Comparison of ENCODE assay signal across 1 cellular context in the genomic region with DNA sequence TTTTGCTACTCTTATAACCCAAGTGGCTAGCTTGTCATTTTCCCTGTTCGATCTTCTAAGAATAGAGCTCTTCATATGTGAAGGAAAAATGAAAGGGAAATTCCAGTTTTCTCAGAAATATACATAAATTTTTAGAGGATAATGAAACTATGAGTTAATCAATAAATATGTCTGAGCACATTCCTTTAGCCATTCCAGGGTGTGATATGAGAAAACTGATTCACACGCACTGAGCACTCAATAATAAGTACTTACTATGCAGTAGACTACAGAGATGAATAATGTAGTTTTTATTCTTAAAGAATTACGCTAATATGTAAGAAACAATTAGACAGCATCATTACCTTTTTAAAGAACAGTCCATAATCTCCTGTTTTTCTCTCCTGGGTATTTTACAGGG.
TF ChIP-seq lines count a peak whose summit lies in the region.

No MANE protein-coding gene starts in this region.

TF ChIP-seq in K562, 482 proteins besides CTCF, POLR2A, EP300 and RAD21 (continued from another document):
- TF ChIP-seq, protein P1, sequence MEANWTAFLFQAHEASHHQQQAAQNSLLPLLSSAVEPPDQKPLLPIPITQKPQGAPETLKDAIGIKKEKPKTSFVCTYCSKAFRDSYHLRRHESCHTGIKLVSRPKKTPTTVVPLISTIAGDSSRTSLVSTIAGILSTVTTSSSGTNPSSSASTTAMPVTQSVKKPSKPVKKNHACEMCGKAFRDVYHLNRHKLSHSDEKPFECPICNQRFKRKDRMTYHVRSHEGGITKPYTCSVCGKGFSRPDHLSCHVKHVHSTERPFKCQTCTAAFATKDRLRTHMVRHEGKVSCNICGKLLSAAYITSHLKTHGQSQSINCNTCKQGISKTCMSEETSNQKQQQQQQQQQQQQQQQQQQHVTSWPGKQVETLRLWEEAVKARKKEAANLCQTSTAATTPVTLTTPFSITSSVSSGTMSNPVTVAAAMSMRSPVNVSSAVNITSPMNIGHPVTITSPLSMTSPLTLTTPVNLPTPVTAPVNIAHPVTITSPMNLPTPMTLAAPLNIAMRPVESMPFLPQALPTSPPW (CRISPR knock-in tag; IDR thresholded peaks at IDR 0.05) = no peak
- TF ChIP-seq, protein P2, sequence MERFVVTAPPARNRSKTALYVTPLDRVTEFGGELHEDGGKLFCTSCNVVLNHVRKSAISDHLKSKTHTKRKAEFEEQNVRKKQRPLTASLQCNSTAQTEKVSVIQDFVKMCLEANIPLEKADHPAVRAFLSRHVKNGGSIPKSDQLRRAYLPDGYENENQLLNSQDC (CRISPR knock-in tag; IDR thresholded peaks at IDR 0.05) = no peak
- TF ChIP-seq ZNF133 (CRISPR knock-in tag; IDR thresholded peaks at IDR 0.05) (no peak), POLR2AphosphoS2 (IDR thresholded peaks at IDR 0.05; ENCODE audit: low read length) (no peak), ZNF445 (CRISPR knock-in tag; IDR thresholded peaks at IDR 0.05; ENCODE audit: low read depth) (no peak), ZFP1 (CRISPR knock-in tag; IDR thresholded peaks at IDR 0.05) (no peak), XRCC5 (IDR thresholded peaks at IDR 0.05; ENCODE audit: low read depth, low read length) (no peak), CHD4 (IDR thresholded peaks at IDR 0.05; ENCODE audit: insufficient read depth, insufficient replicate concordance, low read depth, low read length, poor library complexity, severe bottlenecking) (no peak)
